Comparison of ENCODE assay signal across 18 cellular contexts in the genomic region with DNA sequence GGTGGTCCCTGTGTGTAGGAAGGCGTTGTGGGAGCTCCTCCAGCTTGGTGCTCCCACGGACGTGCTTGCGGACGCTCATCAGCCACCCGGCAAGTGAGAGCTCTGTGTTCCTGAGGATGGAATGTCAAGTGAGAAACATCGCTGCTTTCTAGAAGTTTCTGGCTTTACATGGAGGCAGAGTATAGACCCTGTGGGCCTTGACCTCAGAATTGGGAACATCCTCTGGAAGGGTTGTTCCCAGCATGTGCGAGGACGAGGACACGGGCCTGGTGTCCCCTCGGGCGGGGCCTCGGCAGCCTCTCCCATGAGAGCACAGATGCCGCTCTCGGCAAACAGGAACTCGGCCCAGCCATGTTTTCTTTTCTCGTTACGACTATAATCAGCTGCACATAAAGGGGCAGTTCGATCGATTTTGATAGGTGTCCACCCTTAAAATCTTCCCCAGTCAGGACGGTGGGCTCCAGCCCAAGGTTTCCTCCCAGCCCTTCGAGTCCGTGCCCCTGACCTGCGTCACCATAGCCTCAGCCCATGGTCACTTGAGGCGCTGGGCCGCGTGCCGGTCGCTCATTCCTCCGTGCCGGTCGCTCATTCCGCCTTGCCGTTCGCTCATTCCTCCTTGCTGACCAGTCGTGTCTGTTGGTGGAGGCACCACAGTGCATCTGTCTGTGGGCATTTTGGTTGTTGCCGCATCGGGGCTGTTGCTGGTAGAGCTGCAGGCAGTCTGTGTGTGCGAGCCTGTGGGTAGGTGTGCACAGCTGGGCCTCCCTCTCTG.
DNase-seq lines count a peak whose midpoint lies in the region; ATAC-seq and TF ChIP-seq lines count a peak whose summit lies in the region.
"Had no signal": no experiment of that assay in that cellular context is flagged by ENCODE, and none has a peak within 500 bp of the region (broad histone marks: within the 10 kb centered on the region; RNA-seq: fewer than 3 reads in every experiment).

No MANE protein-coding gene starts in this region.

- DNase-seq in RWPE1 (ENCODE audit: low spot score) (no peak), cardiac septum (ENCODE audit: low spot score) (peak; percentile 73), mucosa of gallbladder (ENCODE audit: low spot score) (no peak), progenitor cell of endocrine pancreas (ENCODE audit: low spot score, unreplicated experiment) (no peak), left lobe of liver (ENCODE audit: low spot score) (no peak)
- no peak for DNase-seq in stimulated activated naive CD4-positive, alpha-beta T cell (lab: John Stamatoyannopoulos, UW)
- DNase-seq: activated CD8-positive, alpha-beta memory T cell treated with anti-CD3 and anti-CD28 coated beads for 24 hours; NCI-H1694; NCI-H510A; stimulated activated CD4-positive, alpha-beta T cell treated with anti-CD3 and anti-CD28 coated beads, Interleukin-2, amount 100 ng/mL, for 24 hours; stimulated activated CD8-positive, alpha-beta memory T cell treated with anti-CD3 and anti-CD28 coated beads, Interleukin-4, amount 100 ng/mL, for 48 hours had no signal

- H3K36me3 ChIP-seq in ACC112 (ENCODE audit: insufficient read depth, low read length) (peaks cover 34% of the 10 kb centered on the region), rectal smooth muscle tissue (ENCODE audit: control insufficient read depth, insufficient read depth, low read length) (peaks cover 21% of the 10 kb centered on the region)

- H3K36me3 Mint-ChIP-seq in progenitor cell of endocrine pancreas (ENCODE audit: insufficient read depth), result peaks cover 23% of the 10 kb centered on the region

- H3K27me3 ChIP-seq in ACC112 (ENCODE audit: insufficient read depth, low read length) (no peaks in the 10 kb centered on the region), rectal smooth muscle tissue (ENCODE audit: control insufficient read depth, insufficient read depth, low read length) (no peaks in the 10 kb centered on the region)
- H3K27me3 ChIP-seq: tibial artery had no signal

- H3K27ac Mint-ChIP-seq in progenitor cell of endocrine pancreas, result no peak overlapping the region
- H3K27ac Mint-ChIP-seq: activated naive CD4-positive, alpha-beta T cell treated with anti-CD3 and anti-CD28 coated beads, Interleukin-2, amount 50 U/mL, for 24 hours; B cell had no signal

- H3K9me3 Mint-ChIP-seq in progenitor cell of endocrine pancreas (ENCODE audit: low read depth), result no peaks in the 10 kb centered on the region
- H3K9me3 Mint-ChIP-seq: activated naive CD4-positive, alpha-beta T cell treated with anti-CD3 and anti-CD28 coated beads, Interleukin-2, amount 50 U/mL, for 24 hours; central memory CD8-positive, alpha-beta T cell had no signal

- H3K4me3 ChIP-seq in ACC112 (ENCODE audit: low read depth, low read length) (no peak overlapping the region), rectal smooth muscle tissue (ENCODE audit: low read length) (no peak overlapping the region)
- H3K4me3 ChIP-seq: mucosa of descending colon, tibial artery had no signal

- POLR2A ChIA-PET in RWPE1 (lab: Yijun Ruan, JAX; ENCODE audit: low non-redundant PET), result no interaction called here

- no peaks in the 10 kb centered on the region for H3K79me2 ChIP-seq in ACC112 (ENCODE audit: control insufficient read depth, insufficient read depth, low read length, unreplicated experiment)

- H3K4me1 Mint-ChIP-seq in progenitor cell of endocrine pancreas (ENCODE audit: low read depth), result no peaks in the 10 kb centered on the region
- H3K4me1 Mint-ChIP-seq: activated naive CD4-positive, alpha-beta T cell treated with anti-CD3 and anti-CD28 coated beads, Interleukin-2, amount 50 U/mL, for 24 hours; B cell; central memory CD8-positive, alpha-beta T cell had no signal

- CTCF ChIA-PET in RWPE1 (lab: Yijun Ruan, JAX), result no interaction called here

- H3K4me1 ChIP-seq in ACC112 (ENCODE audit: control insufficient read depth, insufficient read depth, low read length, unreplicated experiment) (peaks cover 20% of the 10 kb centered on the region), rectal smooth muscle tissue (ENCODE audit: control insufficient read depth, insufficient read depth, low read length) (peaks cover 7% of the 10 kb centered on the region)

- no peak overlapping the region for H3K9ac ChIP-seq in rectal smooth muscle tissue (ENCODE audit: low read length)

- no peak overlapping the region for H2AFZ ChIP-seq in ACC112 (ENCODE audit: low read length, unreplicated experiment)

- H3K27ac ChIP-seq in ACC112 (ENCODE audit: low read depth, low read length) (peak overlapping the region; percentile 88), RWPE1 (peak overlapping the region; percentile 3; the same call in 1 of the 2 replicates), rectal smooth muscle tissue (ENCODE audit: low read depth, low read length) (peak overlapping the region; percentile 37)

- H3K27me3 Mint-ChIP-seq in progenitor cell of endocrine pancreas, result no peaks in the 10 kb centered on the region
- H3K27me3 Mint-ChIP-seq: activated naive CD4-positive, alpha-beta T cell treated with anti-CD3 and anti-CD28 coated beads, Interleukin-2, amount 50 U/mL, for 24 hours; B cell; central memory CD8-positive, alpha-beta T cell had no signal

- no peak for ATAC-seq in left lobe of liver

- intact Hi-C loops in cardiac septum (cut with DNase I), result no loop called here

- no peak overlapping the region for H3K4me3 Mint-ChIP-seq in progenitor cell of endocrine pancreas (ENCODE audit: low read depth)
- H3K4me3 Mint-ChIP-seq: activated naive CD4-positive, alpha-beta T cell treated with anti-CD3 and anti-CD28 coated beads, Interleukin-2, amount 50 U/mL, for 24 hours; B cell; central memory CD8-positive, alpha-beta T cell had no signal

- TF ChIP-seq CTCF in RWPE1 (conservative IDR thresholded peaks at IDR 0.05; ENCODE audit: low read depth), result no peak
- TF ChIP-seq CTCF in progenitor cell of endocrine pancreas (IDR thresholded peaks at IDR 0.05; ENCODE audit: unreplicated experiment), result no peak

Comparison
In these comparisons a context has a peak if more than half of its experiments do, and no peak if none do; other contexts are left out.
1. H3K27ac ChIP-seq: peak in every context shown above with its lines; median percentile 88 in ACC112; 37 in rectal smooth muscle tissue; 3 in RWPE1.